ENCODE assay signal across 18 cellular contexts in the genomic region with DNA sequence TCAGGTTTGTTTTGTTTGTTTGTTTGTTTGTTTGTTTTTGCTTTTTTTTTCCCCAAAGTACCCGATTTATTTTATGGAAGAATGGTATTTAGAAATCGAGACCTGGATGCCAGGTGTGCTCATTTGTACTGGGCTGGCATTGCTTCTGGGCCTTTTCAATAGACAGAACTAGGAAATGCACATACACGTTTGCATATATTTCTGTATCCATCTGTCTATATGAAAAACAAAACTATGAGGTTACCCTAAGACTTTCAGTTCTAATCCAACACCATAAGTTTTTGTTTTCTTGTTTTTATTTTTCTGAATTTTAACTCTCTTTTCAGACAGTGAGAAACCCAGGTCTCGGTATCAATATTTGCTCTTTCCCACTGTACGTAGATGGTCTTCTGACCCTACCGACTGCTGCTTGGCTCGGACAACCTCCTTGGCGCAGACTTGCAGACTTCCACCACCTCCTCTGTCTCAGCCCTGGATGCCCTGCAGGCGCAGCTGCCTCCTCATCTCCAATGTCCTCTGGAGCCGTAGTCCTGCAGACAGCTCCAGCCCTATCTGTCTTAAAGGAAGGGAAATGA.
"Had no signal": no experiment of that assay in that cellular context is flagged by ENCODE, and none has a peak within 500 bp of the region (broad histone marks: within the 10 kb centered on the region; RNA-seq: fewer than 3 reads in every experiment).

No MANE protein-coding gene starts in this region.

- H3K36me3 ChIP-seq: cardiac muscle cell, heart left ventricle, stomach had no signal

- ATAC-seq: heart left ventricle, left lobe of liver, natural killer cell, right cardiac atrium had no signal

- H3K9me3 ChIP-seq: heart left ventricle, stomach had no signal

- FAIRE-seq: astrocyte, islet of Langerhans, small intestine had no signal

- H3K4me3 ChIP-seq: cardiac muscle cell, coronary artery, heart left ventricle, stomach had no signal

- DNase-seq: activated B cell treated with CpG ODN at 0.5 μM for 24 hours; activated CD4-positive, alpha-beta T cell treated with anti-CD3 and anti-CD28 coated beads, Interleukin-2, amount 10 ng/mL, durations not matched to agents 7 days and 5 days; activated CD8-positive, alpha-beta memory T cell treated with anti-CD3 and anti-CD28 coated beads for 24 hours; activated naive CD4-positive, alpha-beta T cell treated with anti-CD3 and anti-CD28 coated beads for 36 hours; effector CD8-positive, alpha-beta T cell; foreskin melanocyte; heart left ventricle; mammary epithelial cell; natural killer cell; occipital lobe; right cardiac atrium; small intestine; stomach had no signal

- H3K27ac ChIP-seq: cardiac muscle cell, coronary artery, heart left ventricle, stomach had no signal

- H3K4me1 ChIP-seq: heart left ventricle, stomach had no signal

- H3K27me3 ChIP-seq: cardiac muscle cell, heart left ventricle had no signal
